30 cellular contexts compared by ENCODE assay signal in the genomic region with DNA sequence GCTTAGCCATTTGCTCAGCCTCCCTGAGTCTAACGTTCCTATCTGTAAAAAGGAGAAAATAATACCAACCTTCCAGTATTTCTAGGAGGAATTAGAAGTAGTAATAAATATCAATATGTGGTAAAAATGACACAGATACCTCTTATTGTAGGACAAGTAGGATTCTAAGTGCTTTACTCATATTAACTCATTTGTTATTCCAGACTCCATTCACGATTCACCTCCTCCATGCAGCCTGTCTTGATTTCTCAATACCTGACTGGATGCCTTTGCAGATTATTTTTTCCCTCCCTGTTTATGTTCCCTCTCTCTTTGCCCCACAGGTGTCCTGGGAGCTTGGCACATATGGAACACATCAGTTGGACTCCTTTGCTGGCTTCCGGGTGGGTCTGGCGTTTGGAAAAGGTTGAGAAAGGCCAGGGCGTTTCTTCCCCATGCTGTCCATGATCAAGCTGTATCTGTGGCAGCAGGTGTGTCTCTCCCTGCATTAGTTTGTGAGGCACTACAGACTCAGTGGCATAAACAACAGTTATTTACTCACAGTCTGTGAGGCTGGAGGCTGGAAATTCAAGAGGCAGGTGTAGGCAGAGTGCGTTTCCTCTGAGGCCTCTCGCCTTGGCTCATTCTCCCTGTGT.
"Had no signal": no experiment of that assay in that cellular context is flagged by ENCODE, and none has a peak within 500 bp of the region (broad histone marks: within the 10 kb centered on the region; RNA-seq: fewer than 3 reads in every experiment).

No MANE protein-coding gene starts in this region.

- H3K4me3 ChIP-seq: adrenal gland, body of pancreas, cardiac muscle cell, colonic mucosa, gastrocnemius medialis, heart left ventricle had no signal

- H3K4me1 Mint-ChIP-seq: activated T-helper 17 cell treated with anti-CD3 and anti-CD28 coated beads, Interleukin-2, amount 50 U/mL, for 72 hours; endodermal cell; T-helper 17 cell had no signal

- H3K27me3 Mint-ChIP-seq: activated CD4-positive, alpha-beta T cell treated with anti-CD3 and anti-CD28 coated beads for 36 hours; activated CD8-positive, alpha-beta T cell treated with anti-CD3 and anti-CD28 coated beads for 36 hours; activated naive CD4-positive, alpha-beta T cell treated with anti-CD3 and anti-CD28 coated beads, Interleukin-2, amount 50 U/mL, for 24 hours; activated naive CD8-positive, alpha-beta T cell treated with anti-CD3 and anti-CD28 coated beads for 36 hours; activated naive CD8-positive, alpha-beta T cell treated with anti-CD3 and anti-CD28 coated beads, Interleukin-2, amount 50 U/mL, for 24 hours; activated T-helper 17 cell treated with anti-CD3 and anti-CD28 coated beads, Interleukin-2, amount 50 U/mL, for 72 hours; T-helper 17 cell had no signal

- H3K9me3 Mint-ChIP-seq: activated CD8-positive, alpha-beta T cell treated with anti-CD3 and anti-CD28 coated beads for 36 hours; activated naive CD4-positive, alpha-beta T cell treated with anti-CD3 and anti-CD28 coated beads for 36 hours; activated naive CD4-positive, alpha-beta T cell treated with anti-CD3 and anti-CD28 coated beads, Interleukin-2, amount 50 U/mL, for 24 hours; activated naive CD8-positive, alpha-beta T cell treated with anti-CD3 and anti-CD28 coated beads for 36 hours; activated naive CD8-positive, alpha-beta T cell treated with anti-CD3 and anti-CD28 coated beads, Interleukin-2, amount 50 U/mL, for 24 hours; activated T-cell treated with anti-CD3 and anti-CD28 coated beads, Interleukin-2, amount 50 U/mL, for 4 hours; T-helper 2 cell treated with Interferon-gamma antibody and Interleukin-4, amounts not matched to agents 5 μg/mL and 100 μg/mL, for 36 hours had no signal

- H3K27ac Mint-ChIP-seq: activated CD4-positive, alpha-beta T cell treated with anti-CD3 and anti-CD28 coated beads for 36 hours; activated CD8-positive, alpha-beta T cell treated with anti-CD3 and anti-CD28 coated beads for 36 hours; activated naive CD4-positive, alpha-beta T cell treated with anti-CD3 and anti-CD28 coated beads for 36 hours; activated naive CD4-positive, alpha-beta T cell treated with anti-CD3 and anti-CD28 coated beads, Interleukin-2, amount 50 U/mL, for 24 hours; activated naive CD8-positive, alpha-beta T cell treated with anti-CD3 and anti-CD28 coated beads for 36 hours; activated naive CD8-positive, alpha-beta T cell treated with anti-CD3 and anti-CD28 coated beads, Interleukin-2, amount 50 U/mL, for 24 hours; activated T-helper 17 cell treated with anti-CD3 and anti-CD28 coated beads, Interleukin-2, amount 50 U/mL, for 72 hours; endodermal cell; T-helper 17 cell; T-helper 2 cell treated with Interferon-gamma antibody and Interleukin-4, amounts not matched to agents 5 μg/mL and 100 μg/mL, for 36 hours had no signal

- H3K4me3 Mint-ChIP-seq: activated CD4-positive, alpha-beta T cell treated with anti-CD3 and anti-CD28 coated beads for 36 hours; activated CD8-positive, alpha-beta T cell treated with anti-CD3 and anti-CD28 coated beads for 36 hours; activated naive CD4-positive, alpha-beta T cell treated with anti-CD3 and anti-CD28 coated beads for 36 hours; activated naive CD4-positive, alpha-beta T cell treated with anti-CD3 and anti-CD28 coated beads, Interleukin-2, amount 50 U/mL, for 24 hours; activated naive CD8-positive, alpha-beta T cell treated with anti-CD3 and anti-CD28 coated beads for 36 hours; activated naive CD8-positive, alpha-beta T cell treated with anti-CD3 and anti-CD28 coated beads, Interleukin-2, amount 50 U/mL, for 24 hours; activated T-cell treated with anti-CD3 and anti-CD28 coated beads, Interleukin-2, amount 50 U/mL, for 4 hours; activated T-helper 17 cell treated with anti-CD3 and anti-CD28 coated beads, Interleukin-2, amount 50 U/mL, for 72 hours; endodermal cell; T-helper 17 cell; T-helper 2 cell treated with Interferon-gamma antibody and Interleukin-4, amounts not matched to agents 5 μg/mL and 100 μg/mL, for 36 hours had no signal

- H3K27me3 ChIP-seq: adrenal gland, body of pancreas, colonic mucosa had no signal

- DNase-seq: activated CD4-positive, alpha-beta T cell treated with anti-CD3 and anti-CD28 coated beads for 36 hours; activated CD4-positive, alpha-beta T cell treated with anti-CD3 and anti-CD28 coated beads, Interleukin-2, amount 50 U/mL, for 1 hour; activated CD4-positive, alpha-beta T cell treated with anti-CD3 and anti-CD28 coated beads, Interleukin-2, amount 50 U/mL, for 48 hours; activated CD4-positive, CD25-positive, alpha-beta regulatory T cell; activated CD8-positive, alpha-beta memory T cell treated with anti-CD3 and anti-CD28 coated beads for 24 hours; activated CD8-positive, alpha-beta T cell treated with anti-CD3 and anti-CD28 coated beads for 36 hours; activated effector memory CD4-positive, alpha-beta T cell treated with Interleukin-2 at 50 U/mL for 16 hours; activated naive CD4-positive, alpha-beta T cell treated with anti-CD3 and anti-CD28 coated beads for 36 hours; activated naive CD8-positive, alpha-beta T cell treated with anti-CD3 and anti-CD28 coated beads for 36 hours; activated naive CD8-positive, alpha-beta T cell treated with anti-CD3 and anti-CD28 coated beads, Interleukin-2, amount 50 U/mL, for 24 hours; activated T-cell treated with anti-CD3 and anti-CD28 coated beads, Interleukin-2, amount 50 U/mL, for 4 hours; adrenal gland; amygdala; body of pancreas; central memory CD4-positive, alpha-beta T cell; cerebellar nuclear complex; colonic mucosa; effector memory CD4-positive, alpha-beta T cell; endodermal cell; foreskin keratinocyte; gastrocnemius medialis; glutamatergic neuron; heart left ventricle; T-helper 1 cell; T-helper 17 cell had no signal

- H3K9me3 ChIP-seq: adrenal gland, body of pancreas, colonic mucosa, gastrocnemius medialis, heart left ventricle had no signal

- H3K36me3 ChIP-seq: adrenal gland, cardiac muscle cell, colonic mucosa, gastrocnemius medialis, heart left ventricle had no signal

- H3K27ac ChIP-seq: adrenal gland, body of pancreas, cardiac muscle cell, colonic mucosa, foreskin keratinocyte, gastrocnemius medialis, heart left ventricle had no signal

- ATAC-seq: activated CD4-positive, alpha-beta T cell treated with anti-CD3 and anti-CD28 coated beads for 36 hours; activated CD8-positive, alpha-beta T cell treated with anti-CD3 and anti-CD28 coated beads for 36 hours; activated naive CD8-positive, alpha-beta T cell treated with anti-CD3 and anti-CD28 coated beads, Interleukin-2, amount 50 U/mL, for 24 hours; activated T-cell treated with anti-CD3 and anti-CD28 coated beads, Interleukin-2, amount 50 U/mL, for 4 hours; activated T-helper 17 cell treated with anti-CD3 and anti-CD28 coated beads, Interleukin-2, amount 50 U/mL, for 72 hours; body of pancreas; esophagus mucosa; foreskin keratinocyte; gastrocnemius medialis; heart left ventricle; T-helper 17 cell had no signal

- H3K4me1 ChIP-seq: adrenal gland, body of pancreas, colonic mucosa, foreskin keratinocyte, gastrocnemius medialis, heart left ventricle had no signal
